ENCODE assay signal across 7 cellular contexts in the genomic region with DNA sequence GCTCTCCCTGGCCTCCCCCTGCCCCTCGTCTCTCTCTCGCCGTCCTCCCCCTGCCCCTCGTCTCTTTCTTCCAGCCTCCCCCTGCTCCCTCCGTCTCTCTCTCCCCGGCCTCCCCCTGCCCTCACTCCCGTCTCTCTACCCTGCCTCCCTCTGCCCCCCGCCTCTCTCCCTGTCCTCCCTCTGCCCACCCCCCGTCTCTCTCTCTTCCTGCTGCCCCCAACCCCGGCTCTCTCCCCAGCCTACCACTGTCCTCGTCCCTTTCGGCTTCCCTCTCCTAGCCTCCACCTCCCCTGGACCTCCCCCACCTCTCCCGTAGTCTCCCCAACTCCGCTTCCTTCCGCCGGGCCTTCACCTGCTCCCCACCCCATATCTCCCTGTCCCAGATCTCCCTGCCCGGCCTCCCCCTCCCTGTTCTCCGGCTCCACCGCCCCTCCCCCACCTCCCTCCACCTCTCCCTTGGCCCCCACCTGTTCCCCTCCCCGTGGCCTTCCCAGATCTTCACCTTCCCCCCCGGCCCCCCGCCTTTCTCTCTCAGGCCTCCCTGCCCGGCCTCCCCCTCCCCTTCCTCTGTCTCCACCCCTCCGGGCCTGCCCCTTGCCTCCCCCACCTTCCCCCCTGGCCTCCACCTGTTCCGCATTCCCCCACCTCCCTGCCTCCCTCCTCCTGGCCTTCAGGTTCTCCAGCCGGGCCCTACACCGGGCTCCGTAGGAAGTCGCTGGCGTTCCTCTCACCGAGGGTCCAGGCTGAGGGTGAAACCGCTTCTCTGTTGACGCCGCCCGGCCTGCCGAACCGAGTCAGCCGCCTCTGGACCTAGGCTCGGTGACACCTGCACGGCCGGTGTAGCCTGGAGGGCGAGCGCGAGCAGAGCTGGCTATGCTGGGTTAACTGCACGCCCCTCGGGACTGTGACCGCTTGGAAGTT. TPM values are rescaled to one million over a fixed set of nuclear protein-coding genes. Genes with fewer than 3 reads are reported as not detected.
DNase-seq lines count a peak whose midpoint lies in the region; ATAC-seq and TF ChIP-seq lines count a peak whose summit lies in the region.

No MANE protein-coding gene starts in this region.

- H3K4me2 ChIP-seq in OCI-LY3 (ENCODE audit: low read length), result peak overlapping the region; percentile 83

- peak overlapping the region; percentile 91 for H3K4me3 Mint-ChIP-seq in neural crest cell

- peak overlapping the region; percentile 86 for H3K4me3 ChIP-seq in H7 (ENCODE audit: insufficient read depth, low read depth, low read length)
- peak overlapping the region; percentile 94 for H3K4me3 ChIP-seq in OCI-LY3 (ENCODE audit: low read length)
- H3K4me3 ChIP-seq in endocrine pancreas (ENCODE audit: control insufficient read depth, insufficient read depth, low read length), result no peak overlapping the region

- peaks cover 57% of the 10 kb centered on the region for H3K79me2 ChIP-seq in OCI-LY3 (ENCODE audit: low read length)

- peaks cover 6% of the 10 kb centered on the region for H3K36me3 ChIP-seq in H7 (replicated peaks; ENCODE audit: control insufficient read depth, insufficient read depth, low read length)
- peaks cover 12% of the 10 kb centered on the region for H3K36me3 ChIP-seq in OCI-LY3 (replicated peaks; ENCODE audit: low read depth, low read length)
- H3K36me3 ChIP-seq in endocrine pancreas (ENCODE audit: control insufficient read depth, insufficient read depth, low read length), result peaks cover 3% of the 10 kb centered on the region

- H3K4me1 Mint-ChIP-seq in neural crest cell, result peaks cover 31% of the 10 kb centered on the region

- H3K27me3 Mint-ChIP-seq in neural crest cell (ENCODE audit: low read depth), result no peaks in the 10 kb centered on the region

- no peaks in the 10 kb centered on the region for H3K27me3 ChIP-seq in H7 (ENCODE audit: control insufficient read depth, insufficient read depth, low read length)
- no peaks in the 10 kb centered on the region for H3K27me3 ChIP-seq in OCI-LY3 (ENCODE audit: low read depth, low read length)
- H3K27me3 ChIP-seq in endocrine pancreas (ENCODE audit: control insufficient read depth, insufficient read depth, low read length), result no peaks in the 10 kb centered on the region

- no peaks in the 10 kb centered on the region for H3K9me3 ChIP-seq in OCI-LY3 (ENCODE audit: insufficient read depth, low read length)
- no peaks in the 10 kb centered on the region for H3K9me3 ChIP-seq in endocrine pancreas (ENCODE audit: control insufficient read depth, low read length)

- H3K36me3 Mint-ChIP-seq in neural crest cell (ENCODE audit: low read depth), result peaks cover 17% of the 10 kb centered on the region

- TF ChIP-seq CTCF in OCI-LY3 (IDR thresholded peaks at IDR 0.05; ENCODE audit: low read depth, low read length) (no peak), neural crest cell (conservative IDR thresholded peaks at IDR 0.05) (no peak)

- ATAC-seq in GM21367 (IDR thresholded peaks at IDR 0.05; ENCODE audit: unreplicated experiment), result no peak

- H2AFZ ChIP-seq in OCI-LY3 (ENCODE audit: low read depth, low read length), result no peak overlapping the region

- peaks cover 17% of the 10 kb centered on the region for H3K4me1 ChIP-seq in OCI-LY3 (ENCODE audit: low read length)
- no peaks in the 10 kb centered on the region for H3K4me1 ChIP-seq in endocrine pancreas (ENCODE audit: control insufficient read depth, insufficient read depth, low read length)

- peak overlapping the region; percentile 29 for H3K27ac Mint-ChIP-seq in neural crest cell (ENCODE audit: unreplicated experiment)

- H3K9ac ChIP-seq in OCI-LY3 (ENCODE audit: low read length) (peak overlapping the region; percentile 88), endocrine pancreas (ENCODE audit: control insufficient read depth, insufficient read depth, low read length) (peak overlapping the region; percentile 82)

- DNase-seq in H7 (peak; percentile 81), neural crest cell (ENCODE audit: low read depth, low spot score) (no peak), KG1 (lab: John Stamatoyannopoulos, UW) (no peak), T1000 (lab: John Stamatoyannopoulos, UW) (no peak)

- H3K9me3 Mint-ChIP-seq in neural crest cell, result no peaks in the 10 kb centered on the region

- peaks cover 12% of the 10 kb centered on the region for H4K20me1 ChIP-seq in OCI-LY3 (ENCODE audit: insufficient read depth, low read length)

- H3K27ac ChIP-seq in OCI-LY3 (ENCODE audit: low read length), result peak overlapping the region; percentile 48

RNA-seq across cellular contexts. Expression of a gene that starts 1.2 kb away (rescaled TPM):
- 50.8 and 61.9 TPM in 2 replicates for total RNA-seq in H7 (2014; rRNA removed; shearing (Covaris generic))
- 50.4 and 55.2 TPM in 2 replicates for total RNA-seq in neural crest cell

RNA-seq across cellular contexts. Expression of a gene that starts 45.3 kb away (rescaled TPM):
- total RNA-seq in H7 (2014; rRNA removed; shearing (Covaris generic)), result 60.5 and 82.1 TPM in 2 replicates
- 99.9 and 101 TPM in 2 replicates for total RNA-seq in neural crest cell
